ENCODE assay signal across 25 cellular contexts in the genomic region with DNA sequence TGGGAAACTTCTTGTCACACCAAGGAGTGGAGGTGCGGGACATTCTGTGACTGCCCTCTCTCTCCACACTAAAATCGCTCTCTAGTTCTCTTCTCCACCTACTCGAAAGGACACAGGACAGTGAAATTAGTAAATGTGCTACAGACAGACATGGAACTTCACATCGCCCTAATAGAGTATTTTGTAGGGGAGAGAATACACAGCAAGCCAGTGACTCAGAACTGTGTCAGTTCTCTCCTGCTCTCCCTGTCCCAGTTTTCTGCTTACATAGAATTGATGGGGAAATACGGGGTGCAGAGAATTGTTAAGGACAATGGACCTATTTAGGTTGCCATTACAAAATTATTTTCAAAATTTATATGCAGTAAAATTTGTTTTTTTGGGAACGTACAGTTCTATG.
"Had no signal": no experiment of that assay in that cellular context is flagged by ENCODE, and none has a peak within 500 bp of the region (broad histone marks: within the 10 kb centered on the region; RNA-seq: fewer than 3 reads in every experiment).

No MANE protein-coding gene starts in this region.

- H3K27me3 Mint-ChIP-seq: activated CD4-positive, alpha-beta memory T cell treated with anti-CD3 and anti-CD28 coated beads, Interleukin-2, amount 10 ng/mL, durations not matched to agents 7 days and 5 days; activated CD4-positive, alpha-beta T cell treated with anti-CD3 and anti-CD28 coated beads, Interleukin-2, amount 10 ng/mL, durations not matched to agents 24 days and 14 days; activated naive CD8-positive, alpha-beta T cell treated with anti-CD3 and anti-CD28 coated beads, Interleukin-2, amount 10 ng/mL, durations not matched to agents 7 days and 5 days; stimulated activated memory B cell treated with anti-CD40 and anti-IgM and Interleukin-4, amounts not matched to agents 10 μg/mL and 1 μg/mL and 100 μg/mL, for 72 hours had no signal

- DNase-seq: activated CD4-positive, alpha-beta memory T cell treated with anti-CD3 and anti-CD28 coated beads, Interleukin-2, amount 10 ng/mL, durations not matched to agents 7 days and 5 days; activated CD4-positive, alpha-beta T cell treated with anti-CD3 and anti-CD28 coated beads, Interleukin-2, amount 10 ng/mL, durations not matched to agents 24 days and 14 days; activated effector memory CD4-positive, alpha-beta T cell treated with Interleukin-2 at 50 U/mL for 16 hours; activated naive CD4-positive, alpha-beta T cell treated with anti-CD3 and anti-CD28 coated beads for 36 hours; activated naive CD8-positive, alpha-beta T cell treated with anti-CD3 and anti-CD28 coated beads, Interleukin-2, amount 10 ng/mL, durations not matched to agents 7 days and 5 days; activated T-cell treated with anti-CD3 and anti-CD28 coated beads, Interleukin-2, amount 50 U/mL, for 72 hours; amniotic stem cell; cerebellar nuclear complex; effector CD4-positive, alpha-beta T cell; head of caudate nucleus; left cardiac atrium; mucosa of descending colon; nucleus accumbens; posterior cingulate gyrus; small intestine; stomach; T1000 had no signal

- H3K27ac ChIP-seq: gastroesophageal sphincter, stomach, suprapubic skin, tibial nerve had no signal

- H3K27me3 ChIP-seq: gastroesophageal sphincter, stomach, suprapubic skin, tibial nerve had no signal

- H3K4me3 ChIP-seq: gastroesophageal sphincter, mucosa of descending colon, stomach, suprapubic skin, tibial nerve had no signal

- H3K4me1 Mint-ChIP-seq: memory B cell; stimulated activated memory B cell treated with anti-CD40 and anti-IgM and Interleukin-4, amounts not matched to agents 10 μg/mL and 1 μg/mL and 100 μg/mL, for 72 hours had no signal

- H3K27ac Mint-ChIP-seq: activated CD4-positive, alpha-beta memory T cell treated with anti-CD3 and anti-CD28 coated beads, Interleukin-2, amount 10 ng/mL, durations not matched to agents 7 days and 5 days; activated CD4-positive, alpha-beta T cell treated with anti-CD3 and anti-CD28 coated beads, Interleukin-2, amount 10 ng/mL, durations not matched to agents 24 days and 14 days; activated naive CD4-positive, alpha-beta T cell treated with anti-CD3 and anti-CD28 coated beads for 36 hours; activated naive CD8-positive, alpha-beta T cell treated with anti-CD3 and anti-CD28 coated beads, Interleukin-2, amount 10 ng/mL, durations not matched to agents 7 days and 5 days; activated T-cell treated with anti-CD3 and anti-CD28 coated beads, Interleukin-2, amount 50 U/mL, for 72 hours; memory B cell; stimulated activated memory B cell treated with anti-CD40 and anti-IgM and Interleukin-4, amounts not matched to agents 10 μg/mL and 1 μg/mL and 100 μg/mL, for 72 hours; T-helper 1 cell treated with Interleukin-12 subunit alpha and Interleukin-12 subunit beta and Interleukin-4 antibody, amounts not matched to agents 30 μg/mL and 1 μg/mL, for 36 hours had no signal

- ATAC-seq: activated CD4-positive, CD25-positive, alpha-beta regulatory T cell treated with anti-CD3 and anti-CD28 coated beads, Interleukin-2, amount 50 U/mL, for 24 hours; activated T-cell treated with anti-CD3 and anti-CD28 coated beads, Interleukin-2, amount 50 U/mL, for 72 hours; gastroesophageal sphincter; left cardiac atrium; mucosa of descending colon; sciatic nerve; stimulated activated memory B cell treated with anti-CD40 and anti-IgM and Interleukin-4, amounts not matched to agents 10 μg/mL and 1 μg/mL and 100 μg/mL, for 72 hours had no signal

- H3K4me3 Mint-ChIP-seq: activated CD4-positive, alpha-beta memory T cell treated with anti-CD3 and anti-CD28 coated beads, Interleukin-2, amount 10 ng/mL, durations not matched to agents 7 days and 5 days; activated CD4-positive, alpha-beta T cell treated with anti-CD3 and anti-CD28 coated beads, Interleukin-2, amount 10 ng/mL, durations not matched to agents 24 days and 14 days; activated naive CD4-positive, alpha-beta T cell treated with anti-CD3 and anti-CD28 coated beads for 36 hours; activated naive CD8-positive, alpha-beta T cell treated with anti-CD3 and anti-CD28 coated beads, Interleukin-2, amount 10 ng/mL, durations not matched to agents 7 days and 5 days; activated T-cell treated with anti-CD3 and anti-CD28 coated beads, Interleukin-2, amount 50 U/mL, for 72 hours; memory B cell; stimulated activated memory B cell treated with anti-CD40 and anti-IgM and Interleukin-4, amounts not matched to agents 10 μg/mL and 1 μg/mL and 100 μg/mL, for 72 hours; T-helper 1 cell treated with Interleukin-12 subunit alpha and Interleukin-12 subunit beta and Interleukin-4 antibody, amounts not matched to agents 30 μg/mL and 1 μg/mL, for 36 hours had no signal

- H3K4me1 ChIP-seq: gastroesophageal sphincter, stomach, suprapubic skin, tibial nerve had no signal

- H3K36me3 ChIP-seq: gastroesophageal sphincter, stomach, suprapubic skin, tibial nerve had no signal

- H3K36me3 Mint-ChIP-seq: memory B cell; stimulated activated memory B cell treated with anti-CD40 and anti-IgM and Interleukin-4, amounts not matched to agents 10 μg/mL and 1 μg/mL and 100 μg/mL, for 72 hours had no signal
